Comparison of ENCODE assay signal across 12 cellular contexts in the genomic region with DNA sequence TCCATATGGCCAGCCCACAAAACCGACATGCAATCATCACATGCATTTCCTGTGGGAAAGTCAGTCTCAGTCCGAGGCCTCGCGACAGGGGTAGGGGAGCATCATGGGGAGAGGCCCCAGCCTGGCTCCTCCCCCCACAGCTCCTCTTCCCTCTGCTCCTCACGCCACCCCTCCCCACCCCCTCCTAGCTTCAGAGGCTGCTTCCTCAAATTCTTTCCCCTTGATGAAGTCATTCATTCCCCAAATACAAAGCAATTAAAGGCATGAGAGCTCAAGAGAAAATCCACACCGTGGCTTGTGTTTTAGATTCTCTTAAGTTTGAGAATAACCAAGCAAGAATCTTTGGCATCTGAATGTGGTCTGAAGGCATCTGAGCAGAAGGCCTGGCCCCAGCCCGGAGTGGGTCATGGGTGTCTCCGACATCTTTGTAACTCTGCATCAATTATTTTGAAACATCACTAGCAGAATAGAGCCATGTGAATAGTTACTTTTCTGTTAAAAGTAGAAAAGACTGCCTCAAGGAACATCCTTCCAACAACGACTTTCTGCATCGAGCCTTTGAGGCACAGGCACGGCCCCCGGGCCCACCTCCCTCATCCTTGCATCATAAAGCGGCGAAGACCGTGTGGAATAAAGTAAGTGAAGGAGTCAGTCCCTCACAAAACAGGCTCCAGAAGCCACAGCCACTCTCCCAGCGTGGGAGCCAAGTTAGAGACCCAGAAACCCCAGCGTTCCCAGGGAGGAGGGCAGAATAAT.
A peak's percentile ranks its signal among the peaks of the same experiment; 100 is the strongest.
DNase-seq lines count a peak whose midpoint lies in the region; ATAC-seq and TF ChIP-seq lines count a peak whose summit lies in the region.
"Had no signal": no experiment of that assay in that cellular context is flagged by ENCODE, and none has a peak within 500 bp of the region (broad histone marks: within the 10 kb centered on the region; RNA-seq: fewer than 3 reads in every experiment).

No MANE protein-coding gene starts in this region.

- POLR2A ChIA-PET in WTC11 (lab: Charles Lee), result interaction anchor here (0.6 kb wide), 1 partner anchor 128 kb away, joined by 4 read pairs; no protein-coding TSS in a partner anchor
- POLR2A ChIA-PET in CD8-positive, alpha-beta T cell (lab: Charles Lee), result no interaction called here

- peak overlapping the region; percentile 76 for H3K27ac ChIP-seq in subcutaneous abdominal adipose tissue (ENCODE audit: low read depth, low read length)
- no peak overlapping the region for H3K27ac ChIP-seq in CD8-positive, alpha-beta T cell (ENCODE audit: low read depth, low read length)
- H3K27ac ChIP-seq: RWPE1 had no signal

- no peak overlapping the region for H3K9ac ChIP-seq in subcutaneous abdominal adipose tissue (ENCODE audit: low read length in 5 of 5)

- no peaks in the 10 kb centered on the region for H3K9me3 Mint-ChIP-seq in WTC11
- no peaks in the 10 kb centered on the region for H3K9me3 Mint-ChIP-seq in CD8-positive, alpha-beta T cell

- H3K4me3 ChIP-seq in subcutaneous abdominal adipose tissue (ENCODE audit: low read depth in 1 of 5, low read length in 5 of 5), result no peak overlapping the region
- H3K4me3 ChIP-seq in CD8-positive, alpha-beta T cell (ENCODE audit: low read depth, low read length), result no peak overlapping the region

- CTCF ChIA-PET in WTC11 (lab: Charles Lee), result no interaction called here
- CTCF ChIA-PET in CD8-positive, alpha-beta T cell (lab: Charles Lee), result no interaction called here

- intact Hi-C loops in CD8-positive, alpha-beta T cell (cut with DNase I, micrococcal nuclease), result no loop called here

- no peak overlapping the region for H3K27ac Mint-ChIP-seq in WTC11
- no peak overlapping the region for H3K27ac Mint-ChIP-seq in CD8-positive, alpha-beta T cell

- peaks cover 32% of the 10 kb centered on the region for H3K4me1 Mint-ChIP-seq in WTC11
- H3K4me1 Mint-ChIP-seq in CD8-positive, alpha-beta T cell (ENCODE audit: low read depth), result no peaks in the 10 kb centered on the region

- no peak for TF ChIP-seq CTCF in WTC11 (IDR thresholded peaks at IDR 0.05)
- TF ChIP-seq CTCF in CD8-positive, alpha-beta T cell (IDR thresholded peaks at IDR 0.05), result no peak
- TF ChIP-seq CTCF in GM20000 (IDR thresholded peaks at IDR 0.05; ENCODE audit: extremely low read depth, missing control alignments), result no peak

- no peaks in the 10 kb centered on the region for H3K9me3 ChIP-seq in subcutaneous abdominal adipose tissue (ENCODE audit: control insufficient read depth in 5 of 5, low read length in 5 of 5)
- H3K9me3 ChIP-seq in CD8-positive, alpha-beta T cell (ENCODE audit: low read length), result no peaks in the 10 kb centered on the region

- H3K4me3 Mint-ChIP-seq in WTC11, result no peak overlapping the region
- no peak overlapping the region for H3K4me3 Mint-ChIP-seq in CD8-positive, alpha-beta T cell

- peaks cover 15 to 74% (median 45%) of the 10 kb centered on the region in 5 donors for H3K4me1 ChIP-seq in subcutaneous abdominal adipose tissue (ENCODE audit: control insufficient read depth in 5 of 5, insufficient read depth in 5 of 5, low read length in 5 of 5)
- no peaks in the 10 kb centered on the region for H3K4me1 ChIP-seq in CD8-positive, alpha-beta T cell (ENCODE audit: insufficient read depth, low read length)

- no peaks in the 10 kb centered on the region for H3K27me3 Mint-ChIP-seq in WTC11 (ENCODE audit: low read depth)
- peaks cover 12% of the 10 kb centered on the region for H3K27me3 Mint-ChIP-seq in CD8-positive, alpha-beta T cell (ENCODE audit: low read depth)

- DNase-seq in HCEC 1CT (peak; percentile 89), WTC11 (ENCODE audit: low spot score) (no peak), iPS-NIHi11 (ENCODE audit: low spot score) (peak; percentile 63), NCI-H128 (lab: John Stamatoyannopoulos, UW; ENCODE audit: unreplicated experiment) (no peak), GM20000 (ENCODE audit: low spot score) (no peak)
- no peak for DNase-seq in activated T-cell treated with anti-CD3 and anti-CD28 coated beads, Interleukin-2, amount 50 U/mL, for 48 hours
- DNase-seq in CD8-positive, alpha-beta T cell, result no peak
- DNase-seq: amygdala, NCI-H1417, nucleus accumbens had no signal

- H3K36me3 Mint-ChIP-seq in WTC11, result no peaks in the 10 kb centered on the region
- H3K36me3 Mint-ChIP-seq in CD8-positive, alpha-beta T cell, result no peaks in the 10 kb centered on the region

- peak; percentile 75 for ATAC-seq in WTC11
- no peak for ATAC-seq in CD8-positive, alpha-beta T cell

- no peaks in the 10 kb centered on the region for H3K36me3 ChIP-seq in subcutaneous abdominal adipose tissue (ENCODE audit: control insufficient read depth in 5 of 5, insufficient read depth in 5 of 5, low read length in 5 of 5)
- no peaks in the 10 kb centered on the region for H3K36me3 ChIP-seq in CD8-positive, alpha-beta T cell (ENCODE audit: insufficient read depth, low read length)

- H3K27me3 ChIP-seq in subcutaneous abdominal adipose tissue (ENCODE audit: control insufficient read depth in 5 of 5, insufficient read depth in 4 of 5, low read length in 5 of 5), result no peaks in the 10 kb centered on the region
- no peaks in the 10 kb centered on the region for H3K27me3 ChIP-seq in CD8-positive, alpha-beta T cell (ENCODE audit: insufficient read depth, low read length)

TF ChIP-seq in WTC11, 78 proteins besides CTCF, POLR2A, EP300 and RAD21:
- TF ChIP-seq CDX4 (CRISPR knock-in tag; IDR thresholded peaks at IDR 0.05; ENCODE audit: borderline replicate concordance) (no peak), PREB (CRISPR knock-in tag; IDR thresholded peaks at IDR 0.05; ENCODE audit: borderline replicate concordance) (no peak), EMX1 (CRISPR knock-in tag; IDR thresholded peaks at IDR 0.05) (no peak), SMAD3 (CRISPR knock-in tag; IDR thresholded peaks at IDR 0.05; ENCODE audit: borderline replicate concordance) (no peak), IRF1 (CRISPR knock-in tag; IDR thresholded peaks at IDR 0.05) (no peak), TP53 (CRISPR knock-in tag; IDR thresholded peaks at IDR 0.05) (no peak), SP1 (CRISPR knock-in tag; conservative IDR thresholded peaks at IDR 0.05) (no peak), ZNF317 (CRISPR knock-in tag; IDR thresholded peaks at IDR 0.05; ENCODE audit: borderline replicate concordance, low read depth) (no peak), PRRX2 (CRISPR knock-in tag; IDR thresholded peaks at IDR 0.05) (no peak), TEAD1 (CRISPR knock-in tag; IDR thresholded peaks at IDR 0.05) (no peak)
- TF ChIP-seq, protein P1, sequence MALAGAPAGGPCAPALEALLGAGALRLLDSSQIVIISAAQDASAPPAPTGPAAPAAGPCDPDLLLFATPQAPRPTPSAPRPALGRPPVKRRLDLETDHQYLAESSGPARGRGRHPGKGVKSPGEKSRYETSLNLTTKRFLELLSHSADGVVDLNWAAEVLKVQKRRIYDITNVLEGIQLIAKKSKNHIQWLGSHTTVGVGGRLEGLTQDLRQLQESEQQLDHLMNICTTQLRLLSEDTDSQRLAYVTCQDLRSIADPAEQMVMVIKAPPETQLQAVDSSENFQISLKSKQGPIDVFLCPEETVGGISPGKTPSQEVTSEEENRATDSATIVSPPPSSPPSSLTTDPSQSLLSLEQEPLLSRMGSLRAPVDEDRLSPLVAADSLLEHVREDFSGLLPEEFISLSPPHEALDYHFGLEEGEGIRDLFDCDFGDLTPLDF (CRISPR knock-in tag; IDR thresholded peaks at IDR 0.05), result no peak
TF ChIP-seq in WTC11: peak in this region for 0.

Comparison
In these comparisons a context has a peak if more than half of its experiments do, and no peak if none do; other contexts are left out.
1. DNase-seq: peak in HCEC 1CT (single experiment) and iPS-NIHi11 (single experiment); none in WTC11 (single experiment), activated T-cell treated with anti-CD3 and anti-CD28 coated beads, Interleukin-2, amount 50 U/mL, for 48 hours (0 of 2), CD8-positive, alpha-beta T cell (0 of 7), NCI-H128 (single experiment) and GM20000 (single experiment).